Comparison of ENCODE assay signal across 1 cellular context in the genomic region with DNA sequence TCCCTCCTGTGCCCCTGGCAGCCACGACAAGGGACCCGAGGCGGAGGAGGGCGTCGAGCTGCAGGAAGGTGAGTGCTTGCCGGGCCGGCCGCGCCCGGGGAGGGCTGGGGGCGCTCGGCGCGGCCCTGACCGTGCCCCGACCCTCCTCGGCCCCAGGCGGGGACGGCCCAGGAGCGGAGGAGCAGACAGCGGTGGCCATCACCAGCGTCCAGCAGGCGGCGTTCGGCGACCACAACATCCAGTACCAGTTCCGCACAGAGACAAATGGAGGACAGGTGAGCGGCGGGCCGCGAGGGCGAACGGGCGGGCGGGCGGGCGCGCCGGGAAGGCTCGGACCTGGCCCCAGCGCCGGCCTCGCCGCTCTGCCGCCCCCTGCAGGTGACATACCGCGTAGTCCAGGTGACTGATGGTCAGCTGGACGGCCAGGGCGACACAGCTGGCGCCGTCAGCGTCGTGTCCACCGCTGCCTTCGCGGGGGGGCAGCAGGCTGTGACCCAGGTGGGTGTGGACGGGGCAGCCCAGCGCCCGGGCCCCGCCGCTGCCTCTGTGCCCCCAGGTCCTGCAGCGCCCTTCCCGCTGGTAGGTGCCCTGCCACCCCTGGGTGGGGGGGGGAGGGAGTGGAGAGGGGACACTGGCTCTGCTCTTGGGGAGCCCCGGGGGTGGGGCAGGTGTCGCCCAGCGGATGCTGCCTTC.
TF ChIP-seq lines count a peak whose summit lies in the region.

No MANE protein-coding gene starts in this region.

TF ChIP-seq in HEK293, 187 proteins besides CTCF, POLR2A, EP300 and RAD21 (continued from another document and continues in another):
- TF ChIP-seq, protein P1, sequence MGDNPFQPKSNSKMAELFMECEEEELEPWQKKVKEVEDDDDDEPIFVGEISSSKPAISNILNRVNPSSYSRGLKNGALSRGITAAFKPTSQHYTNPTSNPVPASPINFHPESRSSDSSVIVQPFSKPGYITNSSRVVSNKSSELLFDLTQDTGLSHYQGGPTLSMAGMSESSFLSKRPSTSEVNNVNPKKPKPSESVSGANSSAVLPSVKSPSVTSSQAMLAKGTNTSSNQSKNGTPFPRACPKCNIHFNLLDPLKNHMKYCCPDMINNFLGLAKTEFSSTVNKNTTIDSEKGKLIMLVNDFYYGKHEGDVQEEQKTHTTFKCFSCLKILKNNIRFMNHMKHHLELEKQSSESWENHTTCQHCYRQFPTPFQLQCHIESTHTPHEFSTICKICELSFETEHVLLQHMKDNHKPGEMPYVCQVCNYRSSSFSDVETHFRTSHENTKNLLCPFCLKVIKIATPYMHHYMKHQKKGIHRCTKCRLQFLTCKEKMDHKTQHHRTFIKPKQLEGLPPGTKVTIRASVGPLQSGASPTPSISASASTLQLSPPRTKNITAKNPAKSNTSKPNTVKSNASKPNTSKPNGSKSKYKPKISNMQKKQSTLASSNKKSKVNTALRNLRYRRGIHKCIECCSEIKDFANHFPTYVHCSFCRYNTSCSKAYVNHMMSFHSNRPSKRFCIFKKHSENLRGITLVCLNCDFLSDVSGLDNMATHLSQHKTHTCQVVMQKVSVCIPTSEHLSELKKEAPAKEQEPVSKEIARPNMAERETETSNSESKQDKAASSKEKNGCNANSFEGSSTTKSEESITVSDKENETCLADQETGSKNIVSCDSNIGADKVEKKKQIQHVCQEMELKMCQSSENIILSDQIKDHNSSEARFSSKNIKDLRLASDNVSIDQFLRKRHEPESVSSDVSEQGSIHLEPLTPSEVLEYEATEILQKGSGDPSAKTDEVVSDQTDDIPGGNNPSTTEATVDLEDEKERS (tag by site-specific recombination; IDR thresholded peaks at IDR 0.05), result no peak
- TF ChIP-seq GFI1B (tag by site-specific recombination; IDR thresholded peaks at IDR 0.05) (no peak), YY2 (tag by site-specific recombination; IDR thresholded peaks at IDR 0.05) (0 out of 2 replicates have a peak, but pooled peaks have one; percentile 34), WT1 (tag by site-specific recombination; IDR thresholded peaks at IDR 0.05) (no peak), ZNF416 (tag by site-specific recombination; IDR thresholded peaks at IDR 0.05) (no peak), OSR2 (tag by site-specific recombination; IDR thresholded peaks at IDR 0.05) (no peak; the same call in 1 of the 2 replicates), SP2 (tag by site-specific recombination; IDR thresholded peaks at IDR 0.05) (0 out of 2 replicates have a peak, but pooled peaks have one; percentile 10), ZNF2 (tag by site-specific recombination; IDR thresholded peaks at IDR 0.05) (no peak), ZNF544 (tag by site-specific recombination; IDR thresholded peaks at IDR 0.05) (no peak), RBAK (tag by site-specific recombination; IDR thresholded peaks at IDR 0.05) (no peak), ZNF202 (tag by site-specific recombination; IDR thresholded peaks at IDR 0.05; ENCODE audit: borderline replicate concordance) (no peak), SP7 (tag by site-specific recombination; IDR thresholded peaks at IDR 0.05) (peak; percentile 59), ZXDB (tag by site-specific recombination; IDR thresholded peaks at IDR 0.05) (no peak), KLF16 (tag by site-specific recombination; IDR thresholded peaks at IDR 0.05) (peak; percentile 48; the same call in 1 of the 2 replicates), ZNF19 (tag by site-specific recombination; IDR thresholded peaks at IDR 0.05; ENCODE audit: low read depth) (no peak), ZNF76 (tag by site-specific recombination; IDR thresholded peaks at IDR 0.05; ENCODE audit: borderline replicate concordance, low read depth) (peak; percentile 81), ZNF560 (tag by site-specific recombination; IDR thresholded peaks at IDR 0.05; ENCODE audit: borderline replicate concordance) (no peak), ZNF830 (tag by site-specific recombination; IDR thresholded peaks at IDR 0.05; ENCODE audit: low read depth) (no peak), ZNF184 (tag by site-specific recombination; IDR thresholded peaks at IDR 0.05) (no peak), ZBTB48 (tag by site-specific recombination; IDR thresholded peaks at IDR 0.05) (0 out of 2 replicates have a peak, but pooled peaks have one; percentile 27), ZNF391 (tag by site-specific recombination; IDR thresholded peaks at IDR 0.05; ENCODE audit: borderline replicate concordance, low read depth) (no peak), ZNF521 (tag by site-specific recombination; IDR thresholded peaks at IDR 0.05) (no peak), KLF7 (tag by site-specific recombination; IDR thresholded peaks at IDR 0.05; ENCODE audit: borderline replicate concordance) (no peak), REST (tag by site-specific recombination; IDR thresholded peaks at IDR 0.05) (no peak), ZNF366 (tag by site-specific recombination; conservative IDR thresholded peaks at IDR 0.05) (no peak), PATZ1 (tag by site-specific recombination; IDR thresholded peaks at IDR 0.05) (peak; percentile 96), ZNF114 (tag by site-specific recombination; IDR thresholded peaks at IDR 0.05) (no peak), ZNF146 (tag by site-specific recombination; IDR thresholded peaks at IDR 0.05) (no peak; the same call in 1 of the 2 replicates), ZNF48 (tag by site-specific recombination; IDR thresholded peaks at IDR 0.05) (no peak), HOXA7 (CRISPR knock-in tag; IDR thresholded peaks at IDR 0.05; ENCODE audit: borderline replicate concordance) (no peak)
- TF ChIP-seq, protein P2, sequence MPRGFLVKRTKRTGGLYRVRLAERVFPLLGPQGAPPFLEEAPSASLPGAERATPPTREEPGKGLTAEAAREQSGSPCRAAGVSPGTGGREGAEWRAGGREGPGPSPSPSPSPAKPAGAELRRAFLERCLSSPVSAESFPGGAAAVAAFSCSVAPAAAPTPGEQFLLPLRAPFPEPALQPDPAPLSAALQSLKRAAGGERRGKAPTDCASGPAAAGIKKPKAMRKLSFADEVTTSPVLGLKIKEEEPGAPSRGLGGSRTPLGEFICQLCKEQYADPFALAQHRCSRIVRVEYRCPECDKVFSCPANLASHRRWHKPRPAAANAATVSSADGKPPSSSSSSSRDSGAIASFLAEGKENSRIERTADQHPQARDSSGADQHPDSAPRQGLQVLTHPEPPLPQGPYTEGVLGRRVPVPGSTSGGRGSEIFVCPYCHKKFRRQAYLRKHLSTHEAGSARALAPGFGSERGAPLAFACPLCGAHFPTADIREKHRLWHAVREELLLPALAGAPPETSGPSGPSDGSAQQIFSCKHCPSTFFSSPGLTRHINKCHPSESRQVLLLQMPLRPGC (tag by site-specific recombination; IDR thresholded peaks at IDR 0.05), result no peak
- TF ChIP-seq, protein P3, sequence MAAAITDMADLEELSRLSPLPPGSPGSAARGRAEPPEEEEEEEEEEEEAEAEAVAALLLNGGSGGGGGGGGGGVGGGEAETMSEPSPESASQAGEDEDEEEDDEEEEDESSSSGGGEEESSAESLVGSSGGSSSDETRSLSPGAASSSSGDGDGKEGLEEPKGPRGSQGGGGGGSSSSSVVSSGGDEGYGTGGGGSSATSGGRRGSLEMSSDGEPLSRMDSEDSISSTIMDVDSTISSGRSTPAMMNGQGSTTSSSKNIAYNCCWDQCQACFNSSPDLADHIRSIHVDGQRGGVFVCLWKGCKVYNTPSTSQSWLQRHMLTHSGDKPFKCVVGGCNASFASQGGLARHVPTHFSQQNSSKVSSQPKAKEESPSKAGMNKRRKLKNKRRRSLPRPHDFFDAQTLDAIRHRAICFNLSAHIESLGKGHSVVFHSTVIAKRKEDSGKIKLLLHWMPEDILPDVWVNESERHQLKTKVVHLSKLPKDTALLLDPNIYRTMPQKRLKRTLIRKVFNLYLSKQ (tag by site-specific recombination; IDR thresholded peaks at IDR 0.05; ENCODE audit: borderline replicate concordance), result no peak
- TF ChIP-seq, protein P4, sequence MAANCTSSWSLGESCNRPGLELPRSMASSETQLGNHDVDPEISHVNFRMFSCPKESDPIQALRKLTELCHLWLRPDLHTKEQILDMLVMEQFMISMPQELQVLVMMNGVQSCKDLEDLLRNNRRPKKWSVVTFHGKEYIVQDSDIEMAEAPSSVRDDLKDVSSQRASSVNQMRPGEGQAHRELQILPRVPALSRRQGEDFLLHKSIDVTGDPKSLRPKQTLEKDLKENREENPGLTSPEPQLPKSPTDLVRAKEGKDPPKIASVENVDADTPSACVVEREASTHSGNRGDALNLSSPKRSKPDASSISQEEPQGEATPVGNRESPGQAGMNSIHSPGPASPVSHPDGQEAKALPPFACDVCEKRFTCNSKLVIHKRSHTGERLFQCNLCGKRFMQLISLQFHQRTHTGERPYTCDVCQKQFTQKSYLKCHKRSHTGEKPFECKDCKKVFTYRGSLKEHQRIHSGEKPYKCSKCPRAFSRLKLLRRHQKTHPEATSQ (tag by site-specific recombination; IDR thresholded peaks at IDR 0.05), result peak; percentile 33; the same call in 1 of the 2 replicates
- TF ChIP-seq, protein P5, sequence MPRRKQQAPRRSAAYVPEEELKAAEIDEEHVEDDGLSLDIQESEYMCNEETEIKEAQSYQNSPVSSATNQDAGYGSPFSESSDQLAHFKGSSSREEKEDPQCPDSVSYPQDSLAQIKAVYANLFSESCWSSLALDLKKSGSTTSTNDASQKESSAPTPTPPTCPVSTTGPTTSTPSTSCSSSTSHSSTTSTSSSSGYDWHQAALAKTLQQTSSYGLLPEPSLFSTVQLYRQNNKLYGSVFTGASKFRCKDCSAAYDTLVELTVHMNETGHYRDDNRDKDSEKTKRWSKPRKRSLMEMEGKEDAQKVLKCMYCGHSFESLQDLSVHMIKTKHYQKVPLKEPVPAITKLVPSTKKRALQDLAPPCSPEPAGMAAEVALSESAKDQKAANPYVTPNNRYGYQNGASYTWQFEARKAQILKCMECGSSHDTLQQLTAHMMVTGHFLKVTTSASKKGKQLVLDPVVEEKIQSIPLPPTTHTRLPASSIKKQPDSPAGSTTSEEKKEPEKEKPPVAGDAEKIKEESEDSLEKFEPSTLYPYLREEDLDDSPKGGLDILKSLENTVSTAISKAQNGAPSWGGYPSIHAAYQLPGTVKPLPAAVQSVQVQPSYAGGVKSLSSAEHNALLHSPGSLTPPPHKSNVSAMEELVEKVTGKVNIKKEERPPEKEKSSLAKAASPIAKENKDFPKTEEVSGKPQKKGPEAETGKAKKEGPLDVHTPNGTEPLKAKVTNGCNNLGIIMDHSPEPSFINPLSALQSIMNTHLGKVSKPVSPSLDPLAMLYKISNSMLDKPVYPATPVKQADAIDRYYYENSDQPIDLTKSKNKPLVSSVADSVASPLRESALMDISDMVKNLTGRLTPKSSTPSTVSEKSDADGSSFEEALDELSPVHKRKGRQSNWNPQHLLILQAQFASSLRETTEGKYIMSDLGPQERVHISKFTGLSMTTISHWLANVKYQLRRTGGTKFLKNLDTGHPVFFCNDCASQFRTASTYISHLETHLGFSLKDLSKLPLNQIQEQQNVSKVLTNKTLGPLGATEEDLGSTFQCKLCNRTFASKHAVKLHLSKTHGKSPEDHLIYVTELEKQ (tag by site-specific recombination; IDR thresholded peaks at IDR 0.05; ENCODE audit: borderline replicate concordance), result no peak
